8 cellular contexts compared by ENCODE assay signal in the genomic region with DNA sequence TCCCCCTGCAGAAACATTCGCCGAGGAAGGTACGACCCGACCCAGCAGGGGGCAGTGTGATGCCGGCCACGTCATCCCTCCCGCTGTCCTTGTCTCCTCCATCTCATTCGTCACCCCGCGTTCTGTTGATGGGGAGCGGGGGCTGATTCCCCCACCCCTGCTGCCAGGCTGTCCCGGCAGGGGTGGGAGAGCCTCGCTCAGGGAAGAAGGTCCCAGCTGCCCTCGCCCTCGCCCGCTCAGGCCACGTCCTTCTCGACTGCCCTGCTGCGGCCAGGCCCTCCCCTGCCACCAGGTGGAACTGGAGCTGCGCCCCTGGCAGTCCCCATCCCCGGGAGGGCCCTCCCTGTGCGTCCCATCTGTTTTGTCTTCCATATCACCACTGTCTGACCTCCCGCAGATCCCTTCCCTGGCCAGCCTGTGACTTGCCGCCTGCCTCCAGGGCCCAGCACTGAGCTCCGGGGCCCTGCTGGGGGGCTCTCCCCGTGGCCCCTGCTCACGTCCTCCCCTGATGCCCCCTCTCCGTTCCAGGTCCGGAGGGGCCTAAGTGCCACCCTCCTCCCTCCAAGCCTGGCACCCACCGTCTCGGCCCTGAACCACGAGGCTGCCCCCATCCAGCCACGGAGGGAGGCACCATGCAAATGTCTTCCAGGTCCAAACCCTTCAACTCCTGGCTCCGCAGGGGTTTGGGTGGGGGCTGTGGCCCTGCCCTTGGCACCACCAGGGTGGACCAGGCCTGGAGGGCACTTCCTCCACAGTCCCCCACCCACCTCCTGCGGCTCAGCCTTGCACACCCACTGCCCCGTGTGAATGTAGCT. TPM values are rescaled to one million over a fixed set of nuclear protein-coding genes. Genes with fewer than 3 reads are reported as not detected.
DNase-seq lines count a peak whose midpoint lies in the region; ATAC-seq and TF ChIP-seq lines count a peak whose summit lies in the region.

No MANE protein-coding gene starts in this region.

- peak overlapping the region; percentile 32 to 51 for H3K4me3 ChIP-seq in HCT116 (replicated peaks in 1 of 2; ENCODE audit: low read depth in 1 of 2, low read length in 2 of 2)
- H3K4me3 ChIP-seq in lung = no peak overlapping the region

- CTCF ChIA-PET in HCT116 (lab: Charles Lee) = interaction anchor here (0.7 to 5.3 kb wide), 19 partner anchors 14 to 771 kb away, joined by 3 to 52 read pairs (median 5); partner anchors contain the start of gene HIGD1B

- peak; percentile 89 for DNase-seq in AG20443 (ENCODE audit: low spot score)
- peak; percentile 33 for DNase-seq in HCT116 (ENCODE audit: low read depth, low spot score)
- DNase-seq in NCI-H748 treated with DMSO at 0.1 percent for 48 hours (lab: John Stamatoyannopoulos, UW) = peak; percentile 29
- peak; percentile 46 to 74 for DNase-seq in activated CD8-positive, alpha-beta memory T cell treated with anti-CD3 and anti-CD28 coated beads for 1 hour (ENCODE audit: extremely low read depth in 1 of 2, low read depth in 1 of 2)
- DNase-seq in ecto neural progenitor cell (ENCODE audit: low spot score) = peak; percentile 91
- DNase-seq in lung (ENCODE audit: low spot score) = peak; percentile 74
- DNase-seq in stimulated activated CD4-positive, alpha-beta T cell treated with anti-CD3 and anti-CD28 coated beads, TNF-alpha, amount 100 ng/mL, for 24 hours (ENCODE audit: low read depth in 3 of 3) = peak; percentile 69 to 84 (median 69)

- H3K27me3 ChIP-seq in HCT116 (ENCODE audit: insufficient read depth, low read length) (no peaks in the 10 kb centered on the region), lung (ENCODE audit: control insufficient read depth, insufficient read depth) (no peaks in the 10 kb centered on the region)

- H3K36me3 ChIP-seq in HCT116 (ENCODE audit: control insufficient read depth in 1 of 2, insufficient read depth in 2 of 2, low read length in 2 of 2) (no peaks in the 10 kb centered on the region), lung (ENCODE audit: control insufficient read depth in 2 of 2, insufficient read depth in 2 of 2, low read length in 2 of 2) (no peaks in the 10 kb centered on the region)

- H3K4me1 ChIP-seq in HCT116 (ENCODE audit: control insufficient read depth in 1 of 2, insufficient read depth in 2 of 2, low read length in 2 of 2) (peaks cover 3 to 42% of the 10 kb centered on the region in 2 experiments; a peak in 3 of 4 replicates), lung (ENCODE audit: control insufficient read depth in 2 of 2, insufficient read depth in 2 of 2, low read length in 2 of 2) (peaks cover 0 to 13% of the 10 kb centered on the region in 2 donors)

- H3K9ac ChIP-seq in HCT116 (ENCODE audit: low read length) = peak overlapping the region; percentile 42

- no peak overlapping the region for H2AFZ ChIP-seq in HCT116 (ENCODE audit: low read depth, low read length, poor library complexity, severe bottlenecking)

- H4K20me1 ChIP-seq in HCT116 (ENCODE audit: insufficient read depth) = no peaks in the 10 kb centered on the region

- WGBS in lung, 2 donors = 18 to 24% methylated on average over 32 to 36 of the region's 36 CpGs

- H3K9me2 ChIP-seq in HCT116 (ENCODE audit: insufficient read depth) = no peaks in the 10 kb centered on the region

- TF ChIP-seq CTCF in HCT116 (IDR thresholded peaks at IDR 0.05 in 2 of 3, conservative IDR thresholded peaks at IDR 0.05 in 1 of 3; ENCODE audit: borderline replicate concordance in 1 of 3, insufficient read depth in 1 of 3, low read depth in 2 of 3, low read length in 2 of 3) (peak; percentile 81 to 99 (median 98)), lung (IDR thresholded peaks at IDR 0.05; ENCODE audit: control extremely low read depth, extremely low read depth) (peak; percentile 63)

- no peak for TF ChIP-seq POLR2A in HCT116 (IDR thresholded peaks at IDR 0.05; ENCODE audit: borderline replicate concordance, extremely low read depth, insufficient read depth, insufficient read length)

- BruUV-seq in HCT116 (replicated peaks; lab: Mats Ljungman, UMichigan) = no TSS peak

- RAD21 ChIA-PET in HCT116 (lab: Charles Lee; ENCODE audit: low non-redundant PET in 1 of 2, low total read pairs in 2 of 2, uncharacterized antibody in 2 of 2, unreplicated experiment in 2 of 2) = interaction anchor here (0.9 to 1.3 kb wide), 3 partner anchors 53 to 99 kb away, joined by 3 to 4 read pairs (median 4); no protein-coding TSS in a partner anchor

- peak overlapping the region; percentile 80 for H3K4me2 ChIP-seq in HCT116 (ENCODE audit: low read length)

- H3K27ac ChIP-seq in HCT116 (ENCODE audit: low read depth, low read length) (peak overlapping the region; percentile 42; the same call in 1 of the 2 replicates), lung (ENCODE audit: low read depth in 1 of 2, low read length in 1 of 2) (peak overlapping the region; percentile 3 to 64)

- H3K79me2 ChIP-seq in HCT116 (ENCODE audit: insufficient read depth, low read length) = no peaks in the 10 kb centered on the region

- peak; percentile 47 for ATAC-seq in HCT116
- ATAC-seq in lung (ENCODE audit: insufficient read depth, low FRiP score) = no peak
- no peak for ATAC-seq in HG02938 (IDR thresholded peaks at IDR 0.05; ENCODE audit: unreplicated experiment)

- peak; percentile 94 for TF ChIP-seq RAD21 in HCT116 (IDR thresholded peaks at IDR 0.05; ENCODE audit: low read depth)

- intact Hi-C loops in HCT116 (cut with micrococcal nuclease) = loop anchor here (1.0 to 10.0 kb wide), 5 partner anchors 86 to 355 kb away; partner anchors contain the start of genes ACBD4 and PLCD3

- no peaks in the 10 kb centered on the region for H3K9me3 ChIP-seq in HCT116 (ENCODE audit: control insufficient read depth in 1 of 2, insufficient read depth in 1 of 2, low read depth in 1 of 2, low read length in 2 of 2)
- no peaks in the 10 kb centered on the region for H3K9me3 ChIP-seq in lung (ENCODE audit: control insufficient read depth in 2 of 2, insufficient read depth in 1 of 2, low read length in 1 of 2)

- POLR2A ChIA-PET in HCT116 (lab: Charles Lee) = interaction anchor here (0.6 kb wide), 1 partner anchor 31 kb away, joined by 3 read pairs; no protein-coding TSS in a partner anchor

TF ChIP-seq in HCT116, 20 proteins besides CTCF, POLR2A, EP300 and RAD21 (continues in another document):
- TF ChIP-seq ZNF274 (IDR thresholded peaks at IDR 0.05; ENCODE audit: low read depth, low read length) = no peak
- TF ChIP-seq, protein P1, sequence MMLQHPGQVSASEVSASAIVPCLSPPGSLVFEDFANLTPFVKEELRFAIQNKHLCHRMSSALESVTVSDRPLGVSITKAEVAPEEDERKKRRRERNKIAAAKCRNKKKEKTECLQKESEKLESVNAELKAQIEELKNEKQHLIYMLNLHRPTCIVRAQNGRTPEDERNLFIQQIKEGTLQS (IDR thresholded peaks at IDR 0.05) = no peak
- no peak for TF ChIP-seq MAX (IDR thresholded peaks at IDR 0.05)
- TF ChIP-seq SIN3A (IDR thresholded peaks at IDR 0.05; ENCODE audit: low read depth) = no peak
- TF ChIP-seq ELF1 (IDR thresholded peaks at IDR 0.05; ENCODE audit: borderline replicate concordance, low read depth) = no peak
- no peak for TF ChIP-seq TCF7L2 (IDR thresholded peaks at IDR 0.05; ENCODE audit: borderline replicate concordance, extremely low read depth, insufficient read depth, insufficient read length)
- TF ChIP-seq YY1 (IDR thresholded peaks at IDR 0.05; ENCODE audit: extremely low read depth, insufficient replicate concordance, low read depth, low read length) = no peak
- no peak for TF ChIP-seq FOSL1 (IDR thresholded peaks at IDR 0.05; ENCODE audit: low read depth)
- TF ChIP-seq, protein P2, sequence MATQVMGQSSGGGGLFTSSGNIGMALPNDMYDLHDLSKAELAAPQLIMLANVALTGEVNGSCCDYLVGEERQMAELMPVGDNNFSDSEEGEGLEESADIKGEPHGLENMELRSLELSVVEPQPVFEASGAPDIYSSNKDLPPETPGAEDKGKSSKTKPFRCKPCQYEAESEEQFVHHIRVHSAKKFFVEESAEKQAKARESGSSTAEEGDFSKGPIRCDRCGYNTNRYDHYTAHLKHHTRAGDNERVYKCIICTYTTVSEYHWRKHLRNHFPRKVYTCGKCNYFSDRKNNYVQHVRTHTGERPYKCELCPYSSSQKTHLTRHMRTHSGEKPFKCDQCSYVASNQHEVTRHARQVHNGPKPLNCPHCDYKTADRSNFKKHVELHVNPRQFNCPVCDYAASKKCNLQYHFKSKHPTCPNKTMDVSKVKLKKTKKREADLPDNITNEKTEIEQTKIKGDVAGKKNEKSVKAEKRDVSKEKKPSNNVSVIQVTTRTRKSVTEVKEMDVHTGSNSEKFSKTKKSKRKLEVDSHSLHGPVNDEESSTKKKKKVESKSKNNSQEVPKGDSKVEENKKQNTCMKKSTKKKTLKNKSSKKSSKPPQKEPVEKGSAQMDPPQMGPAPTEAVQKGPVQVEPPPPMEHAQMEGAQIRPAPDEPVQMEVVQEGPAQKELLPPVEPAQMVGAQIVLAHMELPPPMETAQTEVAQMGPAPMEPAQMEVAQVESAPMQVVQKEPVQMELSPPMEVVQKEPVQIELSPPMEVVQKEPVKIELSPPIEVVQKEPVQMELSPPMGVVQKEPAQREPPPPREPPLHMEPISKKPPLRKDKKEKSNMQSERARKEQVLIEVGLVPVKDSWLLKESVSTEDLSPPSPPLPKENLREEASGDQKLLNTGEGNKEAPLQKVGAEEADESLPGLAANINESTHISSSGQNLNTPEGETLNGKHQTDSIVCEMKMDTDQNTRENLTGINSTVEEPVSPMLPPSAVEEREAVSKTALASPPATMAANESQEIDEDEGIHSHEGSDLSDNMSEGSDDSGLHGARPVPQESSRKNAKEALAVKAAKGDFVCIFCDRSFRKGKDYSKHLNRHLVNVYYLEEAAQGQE (IDR thresholded peaks at IDR 0.05; ENCODE audit: low read depth) = no peak
- TF ChIP-seq ZFX (IDR thresholded peaks at IDR 0.05) = no peak; the same call in 1 of the 2 replicates
- TF ChIP-seq POLR2AphosphoS5 (IDR thresholded peaks at IDR 0.05; ENCODE audit: low read depth, low read length) = no peak
- TF ChIP-seq CBX3 (IDR thresholded peaks at IDR 0.05; ENCODE audit: low read depth) = no peak
- TF ChIP-seq SRF (IDR thresholded peaks at IDR 0.05; ENCODE audit: low read depth) = no peak

RNA-seq across cellular contexts. Expression of gene ADAM11, which starts 20.6 kb away (rescaled TPM):
- 7.7 TPM for total RNA-seq in HCT116 (2021; ENCODE audit: unreplicated experiment)
- 3.5 and 4.0 TPM in 2 replicates for polyA plus RNA-seq in HCT116 (2012)
- total RNA-seq in lung = 1 to 10 TPM in 1 of 2 donors, under 1 TPM in 1; 0.09 to 1.1 TPM
- under 1 TPM; 0.15 to 0.22 TPM for polyA plus RNA-seq in lung

RNA-seq across cellular contexts. Expression of gene GJC1, which starts 50.7 kb away (rescaled TPM):
- total RNA-seq in HCT116 (2021; ENCODE audit: unreplicated experiment) = 62.4 TPM
- polyA plus RNA-seq in HCT116 (2012) = 22.6 and 27.0 TPM in 2 replicates
- total RNA-seq in lung = 10 to 100 TPM; 13.0 to 44.3 TPM
- 1 to 10 TPM; 3.9 TPM for polyA plus RNA-seq in lung

Comparison
In these comparisons a context has a peak if more than half of its experiments do, and no peak if none do; other contexts are left out.
1. DNase-seq: peak in every context shown above with its lines; median percentile 91 in ecto neural progenitor cell; 89 in AG20443; 74 in lung; 69 in stimulated activated CD4-positive, alpha-beta T cell treated with anti-CD3 and anti-CD28 coated beads, TNF-alpha, amount 100 ng/mL, for 24 hours; 60 in activated CD8-positive, alpha-beta memory T cell treated with anti-CD3 and anti-CD28 coated beads for 1 hour; 33 in HCT116; 29 in NCI-H748 treated with DMSO at 0.1 percent for 48 hours.